In genomic region chr12:20212036-20212435, GRCh38 we compare ENCODE assay signal across 9 cellular contexts.
DNase-seq lines count a peak whose midpoint lies in the region; ATAC-seq, FAIRE-seq and TF ChIP-seq lines count a peak whose summit lies in the region.
"Had no signal": no experiment of that assay in that cellular context is flagged by ENCODE, and none has a peak within 500 bp of the region (broad histone marks: within the 10 kb centered on the region; RNA-seq: fewer than 3 reads in every experiment).

No MANE protein-coding gene starts in this region.

- no peak overlapping the region for H3K27ac ChIP-seq in mammary epithelial cell (ENCODE audit: insufficient read depth, low read depth, low read length)
- H3K27ac ChIP-seq in colonic mucosa: peak overlapping the region; percentile 42
- H3K27ac ChIP-seq in mesenchymal stem cell (ENCODE audit: low read length, poor library complexity, severe bottlenecking): peak overlapping the region; percentile 45
- H3K27ac ChIP-seq in uterus: peak overlapping the region; percentile 63 to 85

- H3K9ac ChIP-seq in mammary epithelial cell (ENCODE audit: insufficient read depth, low read length): no peak overlapping the region
- no peak overlapping the region for H3K9ac ChIP-seq in colonic mucosa (ENCODE audit: low read depth in 2 of 2, low read length in 2 of 2)
- H3K9ac ChIP-seq in mesenchymal stem cell (ENCODE audit: low read length): peak overlapping the region; percentile 67

- TF ChIP-seq CTCF in MCF 10A (IDR thresholded peaks at IDR 0.05; ENCODE audit: unreplicated experiment) (no peak), mammary epithelial cell (conservative IDR thresholded peaks at IDR 0.05 in 1 of 2, IDR thresholded peaks at IDR 0.05 in 1 of 2; ENCODE audit: extremely low read depth in 1 of 2, insufficient read depth in 1 of 2, low read depth in 1 of 2, low read length in 2 of 2) (no peak), colonic mucosa (IDR thresholded peaks at IDR 0.05) (no peak), uterus (IDR thresholded peaks at IDR 0.05) (no peak), D721Med (IDR thresholded peaks at IDR 0.05; ENCODE audit: insufficient read depth, missing control alignments) (no peak)

- no peak for TF ChIP-seq POLR2A in uterus (IDR thresholded peaks at IDR 0.05)

- peaks cover 7% of the 10 kb centered on the region for H3K9me3 Mint-ChIP-seq in MCF 10A (ENCODE audit: unreplicated experiment)
- no peaks in the 10 kb centered on the region for H3K9me3 Mint-ChIP-seq in T-helper 2 cell treated with Interferon-gamma antibody and Interleukin-4, amounts not matched to agents 5 μg/mL and 100 μg/mL, for 36 hours

- H2BK15ac ChIP-seq in mesenchymal stem cell (ENCODE audit: low read depth, poor library complexity, severe bottlenecking): no peak overlapping the region

- POLR2A ChIA-PET in MCF 10A (lab: Yijun Ruan, JAX): interaction anchor here (1.1 kb wide), 1 partner anchor 44 kb away, joined by 3 read pairs; no protein-coding TSS in a partner anchor

- WGBS in mammary epithelial cell (ENCODE audit: low coverage, missing lambda C conversion rate): 11% methylated on average over 3 of the region's 3 CpGs
- 22% methylated on average over 2 of the region's 3 CpGs for WGBS in mesenchymal stem cell

- H4K20me1 ChIP-seq in mammary epithelial cell (ENCODE audit: insufficient read depth, low read length): no peaks in the 10 kb centered on the region

- DNase-seq in MCF 10A (ENCODE audit: unreplicated experiment) (peak; percentile 24), mammary epithelial cell (no peak), colonic mucosa (no peak), mesenchymal stem cell (peak; percentile 49), uterus (no peak), D721Med (ENCODE audit: insufficient read length, low spot score) (no peak)
- DNase-seq in T-helper 2 cell treated with Interferon-gamma antibody and Interleukin-4, amounts not matched to agents 5 μg/mL and 100 μg/mL, for 36 hours (ENCODE audit: low spot score): no peak
- DNase-seq: activated CD4-positive, alpha-beta T cell treated with anti-CD3 and anti-CD28 coated beads for 1 hour had no signal

- no peak overlapping the region for H2AK5ac ChIP-seq in mesenchymal stem cell (ENCODE audit: low read length, severe bottlenecking)

- H3K9me3 ChIP-seq in mammary epithelial cell (replicated peaks; ENCODE audit: insufficient read depth, low read length) (peaks cover 2% of the 10 kb centered on the region), colonic mucosa (no peaks in the 10 kb centered on the region), mesenchymal stem cell (ENCODE audit: control insufficient read depth, low read length) (peaks cover 7% of the 10 kb centered on the region), uterus (no peaks in the 10 kb centered on the region)

- no peak overlapping the region for H4K8ac ChIP-seq in mesenchymal stem cell (ENCODE audit: low read length)

- no peaks in the 10 kb centered on the region for H3K36me3 Mint-ChIP-seq in MCF 10A (ENCODE audit: insufficient read depth, unreplicated experiment)
- no peaks in the 10 kb centered on the region for H3K36me3 Mint-ChIP-seq in T-helper 2 cell treated with Interferon-gamma antibody and Interleukin-4, amounts not matched to agents 5 μg/mL and 100 μg/mL, for 36 hours (ENCODE audit: low read depth)

- peak overlapping the region; percentile 73 for H3K27ac Mint-ChIP-seq in MCF 10A (ENCODE audit: low read depth, unreplicated experiment)
- H3K27ac Mint-ChIP-seq in T-helper 2 cell treated with Interferon-gamma antibody and Interleukin-4, amounts not matched to agents 5 μg/mL and 100 μg/mL, for 36 hours: no peak overlapping the region

- no peak overlapping the region for H3K18ac ChIP-seq in mesenchymal stem cell (ENCODE audit: low read depth in 1 of 2, low read length in 2 of 2)

- H3K4me1 Mint-ChIP-seq in MCF 10A (ENCODE audit: insufficient read depth, unreplicated experiment): peaks cover 20% of the 10 kb centered on the region
- H3K4me1 Mint-ChIP-seq in T-helper 2 cell treated with Interferon-gamma antibody and Interleukin-4, amounts not matched to agents 5 μg/mL and 100 μg/mL, for 36 hours (ENCODE audit: low read depth): no peaks in the 10 kb centered on the region

- no peak for FAIRE-seq in D721Med (lab: Jason Lieb, UNC)

- no peaks in the 10 kb centered on the region for H3K79me2 ChIP-seq in mammary epithelial cell (ENCODE audit: insufficient read depth, low read length)

- H2AFZ ChIP-seq in mammary epithelial cell (ENCODE audit: low read depth, low read length): no peak overlapping the region
- no peak overlapping the region for H2AFZ ChIP-seq in mesenchymal stem cell (ENCODE audit: low read depth, low read length)

- in situ Hi-C loops in mammary epithelial cell (cut with MboI; ENCODE audit: low sequenced_read_pairs in 2 of 2): no loop called here

- dilution Hi-C loops in mammary epithelial cell (cut with HindIII; ENCODE audit: low sequenced_read_pairs): no loop called here

- no peaks in the 10 kb centered on the region for H3K27me3 ChIP-seq in mammary epithelial cell (ENCODE audit: insufficient read depth, low read length)
- no peaks in the 10 kb centered on the region for H3K27me3 ChIP-seq in colonic mucosa
- H3K27me3 ChIP-seq in mesenchymal stem cell (ENCODE audit: control insufficient read depth in 1 of 2, insufficient read depth in 1 of 2, low read length in 2 of 2): no peaks in the 10 kb centered on the region
- H3K27me3 ChIP-seq in uterus: no peaks in the 10 kb centered on the region

- no peaks in the 10 kb centered on the region for H3K79me1 ChIP-seq in mesenchymal stem cell (replicated peaks; ENCODE audit: low read length, poor library complexity, severe bottlenecking)

- BruUV-seq in MCF 10A (replicated peaks; lab: Mats Ljungman, UMichigan) (no TSS peak), mammary epithelial cell (replicated peaks; lab: Mats Ljungman, UMichigan) (no TSS peak)

- no peak for ATAC-seq in GM21717 (IDR thresholded peaks at IDR 0.05; ENCODE audit: unreplicated experiment)

- no peak overlapping the region for H3K14ac ChIP-seq in mesenchymal stem cell (ENCODE audit: low read length in 2 of 2)

- no peak overlapping the region for H2BK120ac ChIP-seq in mesenchymal stem cell (ENCODE audit: low read depth, low read length)

- no peak overlapping the region for H3K23ac ChIP-seq in mesenchymal stem cell (ENCODE audit: low read length in 2 of 2)

- no peak overlapping the region for H3K4ac ChIP-seq in mesenchymal stem cell (ENCODE audit: low read depth in 1 of 2, low read length in 2 of 2)

- no peaks in the 10 kb centered on the region for H3K27me3 Mint-ChIP-seq in MCF 10A (ENCODE audit: insufficient read depth, unreplicated experiment)
- H3K27me3 Mint-ChIP-seq in T-helper 2 cell treated with Interferon-gamma antibody and Interleukin-4, amounts not matched to agents 5 μg/mL and 100 μg/mL, for 36 hours (ENCODE audit: low read depth): no peaks in the 10 kb centered on the region

- no peaks in the 10 kb centered on the region for H3K4me1 ChIP-seq in mammary epithelial cell (ENCODE audit: insufficient read depth, low read length)
- H3K4me1 ChIP-seq in colonic mucosa: peaks cover 4% of the 10 kb centered on the region
- H3K4me1 ChIP-seq in mesenchymal stem cell (ENCODE audit: control insufficient read depth, insufficient read depth, low read depth, low read length): no peaks in the 10 kb centered on the region
- no peaks in the 10 kb centered on the region for H3K4me1 ChIP-seq in uterus

- no peak overlapping the region for H3K4me2 ChIP-seq in mammary epithelial cell (ENCODE audit: insufficient read depth, low read depth, low read length)
- no peak overlapping the region for H3K4me2 ChIP-seq in mesenchymal stem cell (ENCODE audit: low read length, poor library complexity, severe bottlenecking)

- H3K4me3 Mint-ChIP-seq in MCF 10A (ENCODE audit: unreplicated experiment): peak overlapping the region; percentile 59
- no peak overlapping the region for H3K4me3 Mint-ChIP-seq in T-helper 2 cell treated with Interferon-gamma antibody and Interleukin-4, amounts not matched to agents 5 μg/mL and 100 μg/mL, for 36 hours

- no peak overlapping the region for H4K91ac ChIP-seq in mesenchymal stem cell (ENCODE audit: low read length)

- H2BK12ac ChIP-seq in mesenchymal stem cell (ENCODE audit: low read length in 2 of 2): no peak overlapping the region

- H3K4me3 ChIP-seq in mammary epithelial cell (replicated peaks in 1 of 3; ENCODE audit: insufficient read depth in 1 of 3, low read depth in 2 of 3, low read length in 3 of 3) (no peak overlapping the region), colonic mucosa (no peak overlapping the region), mesenchymal stem cell (ENCODE audit: insufficient read depth in 1 of 2, low read depth in 1 of 2, low read length in 2 of 2) (peak overlapping the region in 1 of 2 experiments; percentile 31), uterus (no peak overlapping the region)

- intact Hi-C loops in MCF 10A (cut with micrococcal nuclease) (no loop called here), mammary epithelial cell (cut with micrococcal nuclease) (no loop called here), colonic mucosa (cut with DNase I) (loop anchor here (10.0 kb wide), 1 partner anchor 297 kb away; no protein-coding TSS in a partner anchor), uterus (cut with DNase I; ENCODE audit: low total_unique reads) (no loop called here)

- CTCF ChIA-PET in MCF 10A (lab: Yijun Ruan, JAX): interaction anchor here (0.6 to 1.7 kb wide), 6 partner anchors 86 to 815 kb away, joined by 3 to 6 read pairs (median 4); no protein-coding TSS in a partner anchor
- CTCF ChIA-PET in mammary epithelial cell (lab: Charles Lee; ENCODE audit: low non-redundant PET): no interaction called here

- H3K36me3 ChIP-seq in mammary epithelial cell (ENCODE audit: insufficient read depth, low read length) (no peaks in the 10 kb centered on the region), colonic mucosa (no peaks in the 10 kb centered on the region), mesenchymal stem cell (ENCODE audit: control insufficient read depth in 1 of 2, insufficient read depth in 2 of 2, low read depth in 1 of 2, low read length in 2 of 2) (no peaks in the 10 kb centered on the region), uterus (no peaks in the 10 kb centered on the region)

- no peak overlapping the region for H2BK5ac ChIP-seq in mesenchymal stem cell (ENCODE audit: low read depth, low read length, poor library complexity, severe bottlenecking)

Comparison
In these comparisons a context has a peak if more than half of its experiments do, and no peak if none do; other contexts are left out.
1. DNase-seq: peak in MCF 10A (single experiment) and mesenchymal stem cell (single experiment); none in mammary epithelial cell (single experiment), colonic mucosa (single experiment), uterus (0 of 2), D721Med (single experiment) and T-helper 2 cell treated with Interferon-gamma antibody and Interleukin-4, amounts not matched to agents 5 μg/mL and 100 μg/mL, for 36 hours (single experiment).